ENCODE assay signal across 17 cellular contexts in genomic region chr10:128474571-128474970, GRCh38.
"Had no signal": no experiment of that assay in that cellular context is flagged by ENCODE, and none has a peak within 500 bp of the region (broad histone marks: within the 10 kb centered on the region; RNA-seq: fewer than 3 reads in every experiment).

No MANE protein-coding gene starts in this region.

- H3K9me3 ChIP-seq: esophagus muscularis mucosa, gastroesophageal sphincter, heart left ventricle, left lung, lower lobe of right lung, mucosa of descending colon had no signal

- H3K4me2 ChIP-seq: hepatocyte had no signal

- H3K79me2 ChIP-seq: hepatocyte had no signal

- DNase-seq: dermis blood vessel endothelial cell; effector CD4-positive, alpha-beta T cell; effector memory CD4-positive, alpha-beta T cell; foreskin keratinocyte; heart left ventricle; hypothalamus; left cardiac atrium; left lung; left ventricle myocardium superior; lower lobe of right lung; mesenchymal stem cell; mucosa of descending colon had no signal

- H3K27me3 ChIP-seq: foreskin keratinocyte, hepatocyte had no signal

- H2AFZ ChIP-seq: hepatocyte had no signal

- H3K36me3 ChIP-seq: esophagus muscularis mucosa, gastroesophageal sphincter, heart left ventricle, left lung, lower lobe of right lung had no signal

- H3K27ac ChIP-seq: coronary artery, dorsolateral prefrontal cortex, esophagus muscularis mucosa, foreskin keratinocyte, gastroesophageal sphincter, heart left ventricle, hepatocyte, left lung, lower lobe of right lung had no signal

- H3K4me3 ChIP-seq: coronary artery, dorsolateral prefrontal cortex, esophagus muscularis mucosa, gastroesophageal sphincter, heart left ventricle, hepatocyte, left lung, lower lobe of right lung, mucosa of descending colon had no signal

- H3K4me1 ChIP-seq: esophagus muscularis mucosa, foreskin keratinocyte, gastroesophageal sphincter, heart left ventricle, left lung, lower lobe of right lung had no signal
